1 cellular context compared by ENCODE assay signal in genomic region chr4:7421356-7422097, GRCh38.
TF ChIP-seq lines count a peak whose summit lies in the region.

No MANE protein-coding gene starts in this region.

TF ChIP-seq in HepG2, 621 proteins besides CTCF, POLR2A, EP300 and RAD21:
- TF ChIP-seq ATF3 (CRISPR knock-in tag; IDR thresholded peaks at IDR 0.05), result no peak
- TF ChIP-seq FOXP4 (CRISPR knock-in tag; IDR thresholded peaks at IDR 0.05), result no peak
- no peak for TF ChIP-seq ZNF737 (CRISPR knock-in tag; IDR thresholded peaks at IDR 0.05; ENCODE audit: borderline replicate concordance)
- no peak for TF ChIP-seq ZBTB46 (CRISPR knock-in tag; IDR thresholded peaks at IDR 0.05; ENCODE audit: borderline replicate concordance)
- no peak for TF ChIP-seq SRF (IDR thresholded peaks at IDR 0.05; ENCODE audit: low read depth, low read length)
- no peak for TF ChIP-seq NFIB (CRISPR knock-in tag; IDR thresholded peaks at IDR 0.05; ENCODE audit: borderline replicate concordance)
- no peak for TF ChIP-seq REXO4 (CRISPR knock-in tag; IDR thresholded peaks at IDR 0.05; ENCODE audit: borderline replicate concordance)
- no peak for TF ChIP-seq RBAK (CRISPR knock-in tag; IDR thresholded peaks at IDR 0.05)
